9 cellular contexts compared by ENCODE assay signal in genomic region chr4:76607266-76607799, GRCh38.
DNase-seq lines count a peak whose midpoint lies in the region; ATAC-seq lines count a peak whose summit lies in the region.
"Had no signal": no experiment of that assay in that cellular context is flagged by ENCODE, and none has a peak within 500 bp of the region (broad histone marks: within the 10 kb centered on the region; RNA-seq: fewer than 3 reads in every experiment).

No MANE protein-coding gene starts in this region.

- no peak overlapping the region for H4K8ac ChIP-seq in mesenchymal stem cell (ENCODE audit: low read length)

- no peak overlapping the region for H3K4me3 ChIP-seq in mesenchymal stem cell (ENCODE audit: insufficient read depth in 1 of 2, low read depth in 1 of 2, low read length in 2 of 2)

- H3K4ac ChIP-seq in mesenchymal stem cell (ENCODE audit: low read depth in 1 of 2, low read length in 2 of 2), result no peak overlapping the region

- no peak overlapping the region for H2BK5ac ChIP-seq in mesenchymal stem cell (ENCODE audit: low read depth, low read length, poor library complexity, severe bottlenecking)

- no peak overlapping the region for H3K9ac ChIP-seq in mesenchymal stem cell (ENCODE audit: low read length)

- H4K91ac ChIP-seq in mesenchymal stem cell (ENCODE audit: low read length), result no peak overlapping the region

- H3K27me3 Mint-ChIP-seq in immature natural killer cell (ENCODE audit: low read depth in 3 of 3), result peaks cover 0 to 7% (median 3%) of the 10 kb centered on the region in 3 donors

- no peak overlapping the region for H2BK12ac ChIP-seq in mesenchymal stem cell (ENCODE audit: low read length in 2 of 2)

- H3K79me1 ChIP-seq in mesenchymal stem cell (replicated peaks; ENCODE audit: low read length, poor library complexity, severe bottlenecking), result peaks cover 2% of the 10 kb centered on the region

- no peak overlapping the region for H3K23ac ChIP-seq in mesenchymal stem cell (ENCODE audit: low read length in 2 of 2)

- no peak overlapping the region for H3K4me3 Mint-ChIP-seq in immature natural killer cell
- H3K4me3 Mint-ChIP-seq: activated naive CD8-positive, alpha-beta T cell treated with anti-CD3 and anti-CD28 coated beads, Interleukin-2, amount 50 U/mL, for 24 hours had no signal

- peaks cover 2% of the 10 kb centered on the region for H3K4me1 ChIP-seq in mesenchymal stem cell (ENCODE audit: control insufficient read depth, insufficient read depth, low read depth, low read length)

- H3K9me3 Mint-ChIP-seq in immature natural killer cell, result no peaks in the 10 kb centered on the region
- H3K9me3 Mint-ChIP-seq: activated naive CD8-positive, alpha-beta T cell treated with anti-CD3 and anti-CD28 coated beads, Interleukin-2, amount 50 U/mL, for 24 hours had no signal

- H3K4me2 ChIP-seq in mesenchymal stem cell (ENCODE audit: low read length, poor library complexity, severe bottlenecking), result no peak overlapping the region

- no peaks in the 10 kb centered on the region for H3K36me3 ChIP-seq in mesenchymal stem cell (ENCODE audit: control insufficient read depth in 1 of 2, insufficient read depth in 2 of 2, low read depth in 1 of 2, low read length in 2 of 2)

- no peak overlapping the region for H2AFZ ChIP-seq in mesenchymal stem cell (ENCODE audit: low read depth, low read length)

- no CpG with 5 or more reads among the region's 3 CpGs for WGBS in mesenchymal stem cell

- H3K4me1 Mint-ChIP-seq in immature natural killer cell, result no peaks in the 10 kb centered on the region
- H3K4me1 Mint-ChIP-seq: activated naive CD8-positive, alpha-beta T cell treated with anti-CD3 and anti-CD28 coated beads, Interleukin-2, amount 50 U/mL, for 24 hours had no signal

- peak; percentile 63 for DNase-seq in mesenchymal stem cell
- DNase-seq in activated CD4-positive, alpha-beta T cell treated with anti-CD3 and anti-CD28 coated beads, Interleukin-2, amount 50 U/mL, for 48 hours, result no peak
- no peak for DNase-seq in kidney tubule cell (ENCODE audit: low spot score)
- no peak for DNase-seq in immature natural killer cell
- no peak for DNase-seq in COLO829 (ENCODE audit: low spot score)
- DNase-seq: activated naive CD8-positive, alpha-beta T cell treated with anti-CD3 and anti-CD28 coated beads, Interleukin-2, amount 50 U/mL, for 24 hours had no signal

- H3K36me3 Mint-ChIP-seq in immature natural killer cell, result no peaks in the 10 kb centered on the region

- no peak overlapping the region for H3K18ac ChIP-seq in mesenchymal stem cell (ENCODE audit: low read depth in 1 of 2, low read length in 2 of 2)

- ATAC-seq in GM18499 (IDR thresholded peaks at IDR 0.05; ENCODE audit: insufficient read depth, unreplicated experiment) (peak; percentile 95), GM21786 (IDR thresholded peaks at IDR 0.05; ENCODE audit: unreplicated experiment) (peak; percentile 96), HG03571 (IDR thresholded peaks at IDR 0.05; ENCODE audit: unreplicated experiment) (peak; percentile 81)

- no peak overlapping the region for H3K27ac Mint-ChIP-seq in immature natural killer cell
- H3K27ac Mint-ChIP-seq: activated naive CD8-positive, alpha-beta T cell treated with anti-CD3 and anti-CD28 coated beads, Interleukin-2, amount 50 U/mL, for 24 hours had no signal

- H3K14ac ChIP-seq in mesenchymal stem cell (ENCODE audit: low read length in 2 of 2), result no peak overlapping the region

- H2AK5ac ChIP-seq in mesenchymal stem cell (ENCODE audit: low read length, severe bottlenecking), result no peak overlapping the region

- no peak overlapping the region for H2BK120ac ChIP-seq in mesenchymal stem cell (ENCODE audit: low read depth, low read length)

- no peaks in the 10 kb centered on the region for H3K27me3 ChIP-seq in mesenchymal stem cell (ENCODE audit: control insufficient read depth in 1 of 2, insufficient read depth in 1 of 2, low read length in 2 of 2)

- H2BK15ac ChIP-seq in mesenchymal stem cell (ENCODE audit: low read depth, poor library complexity, severe bottlenecking), result no peak overlapping the region

- H3K9me3 ChIP-seq in mesenchymal stem cell (ENCODE audit: control insufficient read depth, low read length), result no peaks in the 10 kb centered on the region

- H3K27ac ChIP-seq in mesenchymal stem cell (ENCODE audit: low read length, poor library complexity, severe bottlenecking), result no peak overlapping the region
